8 cellular contexts compared by ENCODE assay signal in the genomic region with DNA sequence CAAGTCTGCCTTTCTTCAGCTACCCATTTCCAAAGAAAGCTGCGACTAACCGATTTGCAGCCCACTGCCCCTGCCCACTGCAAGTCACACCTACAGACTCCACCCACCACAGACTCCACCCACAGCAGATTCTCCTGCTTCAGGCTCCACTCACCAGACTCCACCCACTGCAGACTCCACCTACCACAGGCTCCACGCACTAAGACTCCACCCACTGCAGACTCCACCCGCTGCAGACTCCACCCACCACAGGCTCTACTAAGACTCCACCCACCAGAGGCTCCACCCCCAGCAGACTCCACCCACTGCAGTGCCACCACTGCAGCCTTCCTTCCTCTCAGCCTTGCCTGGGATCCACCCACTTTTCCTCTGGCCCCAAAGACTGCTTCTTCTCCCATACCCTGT. TPM values are rescaled to one million over a fixed set of nuclear protein-coding genes. Genes with fewer than 3 reads are reported as not detected.
DNase-seq lines count a peak whose midpoint lies in the region; ATAC-seq, FAIRE-seq and TF ChIP-seq lines count a peak whose summit lies in the region.

No MANE protein-coding gene starts in this region.

- H3K9me3 ChIP-seq in IMR-90 (ENCODE audit: control insufficient read depth, insufficient read depth, low read length): no peaks in the 10 kb centered on the region
- H3K9me3 ChIP-seq in iPS DF 6.9 (ENCODE audit: control insufficient read depth, insufficient read depth, low read length): no peaks in the 10 kb centered on the region

- no peak overlapping the region for H3K4ac ChIP-seq in IMR-90 (ENCODE audit: low read depth, low read length)

- H3K14ac ChIP-seq in IMR-90 (replicated peaks; ENCODE audit: low read depth, low read length): no peak overlapping the region

- no peaks in the 10 kb centered on the region for H3K79me1 ChIP-seq in IMR-90 (ENCODE audit: low read depth in 1 of 2, low read length in 2 of 2)

- H3K4me2 ChIP-seq in IMR-90 (ENCODE audit: low read depth, low read length): no peak overlapping the region

- BruUV-seq in IMR-90 (replicated peaks; lab: Mats Ljungman, UMichigan): no TSS peak

- no peak for TF ChIP-seq POLR2A in IMR-90 (IDR thresholded peaks at IDR 0.05; ENCODE audit: low read depth, low read length)
- no peak for TF ChIP-seq POLR2A in lower leg skin (IDR thresholded peaks at IDR 0.05)

- H2AFZ ChIP-seq in IMR-90 (replicated peaks; ENCODE audit: low read length, poor library complexity): peak overlapping the region; percentile 8

- no peak for TF ChIP-seq RAD21 in IMR-90 (IDR thresholded peaks at IDR 0.05; ENCODE audit: low read length)

- H3K36me3 ChIP-seq in IMR-90 (ENCODE audit: control insufficient read depth, insufficient read depth, low read length): no peaks in the 10 kb centered on the region
- H3K36me3 ChIP-seq in iPS DF 6.9 (ENCODE audit: control insufficient read depth, insufficient read depth, low read length): no peaks in the 10 kb centered on the region

- H4K91ac ChIP-seq in IMR-90 (ENCODE audit: insufficient read depth, low read depth, low read length): no peak overlapping the region

- ATAC-seq in IMR-90 (ENCODE audit: low read depth): peak; percentile 48; the same call in 1 of the 2 replicates
- peak; percentile 42 for ATAC-seq in stimulated activated naive CD8-positive, alpha-beta T cell treated with anti-CD3 and anti-CD28 coated beads, Interleukin-15, Interleukin-2, amounts not matched to agents 100 U/mL and 50 U/mL, for 24 hours

- TF ChIP-seq CTCF in IMR-90 (conservative IDR thresholded peaks at IDR 0.05; ENCODE audit: low read depth, low read length) (no peak), lower leg skin (IDR thresholded peaks at IDR 0.05) (no peak)

- POLR2A ChIA-PET in IMR-90 (lab: Charles Lee; ENCODE audit: unreplicated experiment): no interaction called here

- H3K27ac ChIP-seq in IMR-90 (ENCODE audit: insufficient read depth, low read length): no peak overlapping the region
- H3K27ac ChIP-seq in iPS DF 6.9 (ENCODE audit: low read length): no peak overlapping the region

- no peak overlapping the region for H3K56ac ChIP-seq in IMR-90 (ENCODE audit: extremely low read depth, insufficient read depth, low read length)

- H3K4me3 ChIP-seq in IMR-90 (ENCODE audit: insufficient read depth, low read depth, low read length): no peak overlapping the region
- no peak overlapping the region for H3K4me3 ChIP-seq in iPS DF 6.9 (ENCODE audit: low read length)
- H3K4me3 ChIP-seq in lower leg skin (ENCODE audit: low read depth, poor library complexity, severe bottlenecking): no peak overlapping the region

- H3K18ac ChIP-seq in IMR-90 (ENCODE audit: low read depth, low read length): no peak overlapping the region

- no peak overlapping the region for H4K8ac ChIP-seq in IMR-90 (ENCODE audit: low read depth in 2 of 2, low read length in 2 of 2)

- no peak overlapping the region for H2BK120ac ChIP-seq in IMR-90 (ENCODE audit: low read depth, low read length)

- H2BK15ac ChIP-seq in IMR-90 (ENCODE audit: low read depth, low read length): no peak overlapping the region

- CTCF ChIA-PET in IMR-90 (lab: Yijun Ruan, JAX): no interaction called here

- no peak overlapping the region for H2BK20ac ChIP-seq in IMR-90 (ENCODE audit: low read depth, low read length)

- peaks cover 43% of the 10 kb centered on the region for H3K27me3 ChIP-seq in IMR-90 (ENCODE audit: control insufficient read depth, insufficient read depth, low read length)
- no peaks in the 10 kb centered on the region for H3K27me3 ChIP-seq in iPS DF 6.9 (ENCODE audit: control insufficient read depth, insufficient read depth, low read length)

- H3K9me1 ChIP-seq in IMR-90 (ENCODE audit: insufficient read depth, low read length): no peaks in the 10 kb centered on the region

- dilution Hi-C loops in IMR-90 (cut with HindIII; ENCODE audit: low sequenced_read_pairs, unreplicated experiment): no loop called here

- H3K23ac ChIP-seq in IMR-90 (ENCODE audit: low read depth, low read length): no peak overlapping the region

- no peak overlapping the region for H3K9ac ChIP-seq in IMR-90 (ENCODE audit: low read depth, low read length)

- no peak overlapping the region for H4K5ac ChIP-seq in IMR-90 (ENCODE audit: low read depth, low read length)

- H2AK9ac ChIP-seq in IMR-90 (replicated peaks; ENCODE audit: low read depth, low read length, poor library complexity): no peak overlapping the region

- intact Hi-C loops in IMR-90 (cut with micrococcal nuclease): no loop called here
- intact Hi-C loops in lower leg skin (cut with DNase I; ENCODE audit: low total_unique reads): no loop called here

- in situ Hi-C loops in IMR-90 (cut with MboI; ENCODE audit: low sequenced_read_pairs): no loop called here

- H2BK5ac ChIP-seq in IMR-90 (ENCODE audit: low read depth, low read length, poor library complexity, severe bottlenecking): no peak overlapping the region

- no peak overlapping the region for H2AK5ac ChIP-seq in IMR-90 (ENCODE audit: low read depth, low read length)

- no peak for FAIRE-seq in GM18507 (lab: Jason Lieb, UNC)

- no CpG with 5 or more reads among the region's 4 CpGs for WGBS in IMR-90 (ENCODE audit: extremely low coverage in 2 of 2, insufficient read length in 1 of 2), 2 experiments
- no CpG with 5 or more reads among the region's 4 CpGs for WGBS in iPS DF 6.9 (ENCODE audit: insufficient coverage, insufficient read length)
- WGBS in lower leg skin, 2 donors: 49 to 54% methylated on average over 4 of the region's 4 CpGs

- peak; percentile 38 for DNase-seq in GM18507 (ENCODE audit: extremely low spot score, insufficient read length, low read depth)
- peak; percentile 3 for DNase-seq in IMR-90
- peak; percentile 17 for DNase-seq in activated T-cell treated with anti-CD3 and anti-CD28 coated beads for 24 hours (ENCODE audit: low read depth)
- DNase-seq in iPS DF 6.9 (ENCODE audit: low read depth, low spot score): peak; percentile 39
- DNase-seq in stimulated activated naive CD8-positive, alpha-beta T cell treated with anti-CD3 and anti-CD28 coated beads, Interleukin-15, Interleukin-2, amounts not matched to agents 100 U/mL and 50 U/mL, for 24 hours: peak; percentile 56
- no peak for DNase-seq in lower leg skin (ENCODE audit: low spot score in 2 of 2)
- DNase-seq in Kasumi-1 (lab: John Stamatoyannopoulos, UW): no peak
- DNase-seq in ureter (ENCODE audit: low spot score): no peak

- no peaks in the 10 kb centered on the region for H3K4me1 ChIP-seq in IMR-90 (ENCODE audit: control insufficient read depth, insufficient read depth, low read length)
- peaks cover 3% of the 10 kb centered on the region; the same call in 1 of the 2 replicates for H3K4me1 ChIP-seq in iPS DF 6.9 (ENCODE audit: control insufficient read depth, insufficient read depth, low read length)

- H4K20me1 ChIP-seq in IMR-90 (ENCODE audit: insufficient read depth, low read length): no peaks in the 10 kb centered on the region

TF ChIP-seq in IMR-90, 13 proteins besides CTCF, POLR2A, EP300 and RAD21:
- no peak for TF ChIP-seq RFX5 (IDR thresholded peaks at IDR 0.05; ENCODE audit: low read depth, low read length)
- TF ChIP-seq, protein P1, sequence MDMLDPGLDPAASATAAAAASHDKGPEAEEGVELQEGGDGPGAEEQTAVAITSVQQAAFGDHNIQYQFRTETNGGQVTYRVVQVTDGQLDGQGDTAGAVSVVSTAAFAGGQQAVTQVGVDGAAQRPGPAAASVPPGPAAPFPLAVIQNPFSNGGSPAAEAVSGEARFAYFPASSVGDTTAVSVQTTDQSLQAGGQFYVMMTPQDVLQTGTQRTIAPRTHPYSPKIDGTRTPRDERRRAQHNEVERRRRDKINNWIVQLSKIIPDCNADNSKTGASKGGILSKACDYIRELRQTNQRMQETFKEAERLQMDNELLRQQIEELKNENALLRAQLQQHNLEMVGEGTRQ (IDR thresholded peaks at IDR 0.05; ENCODE audit: low read depth, low read length): no peak
- no peak for TF ChIP-seq CHD1 (IDR thresholded peaks at IDR 0.05; ENCODE audit: low read depth, low read length)
- no peak for TF ChIP-seq RCOR1 (IDR thresholded peaks at IDR 0.05; ENCODE audit: insufficient replicate concordance, low read length)
- TF ChIP-seq FOS (IDR thresholded peaks at IDR 0.05; ENCODE audit: low read depth, low read length): no peak
- no peak for TF ChIP-seq MAFK (IDR thresholded peaks at IDR 0.05; ENCODE audit: low read depth, low read length)
- TF ChIP-seq, protein P2, sequence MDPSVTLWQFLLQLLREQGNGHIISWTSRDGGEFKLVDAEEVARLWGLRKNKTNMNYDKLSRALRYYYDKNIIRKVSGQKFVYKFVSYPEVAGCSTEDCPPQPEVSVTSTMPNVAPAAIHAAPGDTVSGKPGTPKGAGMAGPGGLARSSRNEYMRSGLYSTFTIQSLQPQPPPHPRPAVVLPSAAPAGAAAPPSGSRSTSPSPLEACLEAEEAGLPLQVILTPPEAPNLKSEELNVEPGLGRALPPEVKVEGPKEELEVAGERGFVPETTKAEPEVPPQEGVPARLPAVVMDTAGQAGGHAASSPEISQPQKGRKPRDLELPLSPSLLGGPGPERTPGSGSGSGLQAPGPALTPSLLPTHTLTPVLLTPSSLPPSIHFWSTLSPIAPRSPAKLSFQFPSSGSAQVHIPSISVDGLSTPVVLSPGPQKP (IDR thresholded peaks at IDR 0.05; ENCODE audit: borderline replicate concordance, low read depth, low read length): no peak
- TF ChIP-seq NFE2L2 (IDR thresholded peaks at IDR 0.05; ENCODE audit: low read depth, low read length): no peak
- no peak for TF ChIP-seq BHLHE40 (IDR thresholded peaks at IDR 0.05; ENCODE audit: low read depth, low read length)
- TF ChIP-seq SMC3 (IDR thresholded peaks at IDR 0.05; ENCODE audit: low read depth, low read length): no peak

RNA-seq across cellular contexts. Expression of a gene that starts 41.3 kb away (rescaled TPM):
- total RNA-seq in IMR-90 (2012; rRNA removed): under 0.01 TPM in 2 replicates
- 0.07 and 0.10 TPM in 2 replicates for polyA plus RNA-seq in IMR-90 (2012; rRNA removed)
- 0.05 and 0.08 TPM in 2 replicates for polyA plus RNA-seq in IMR-90 (2012; cell fraction: cytosol; rRNA removed)
- polyA plus RNA-seq in IMR-90 (2012; cell fraction: nucleus; rRNA removed; ENCODE audit: low replicate concordance): 0.08 TPM in 2 replicates
- 10 to 100 TPM; 10.6 to 31.7 (median 20.3) TPM for total RNA-seq in lower leg skin
- total RNA-seq in ureter: 8.5 TPM

Comparison
In these comparisons a context has a peak if more than half of its experiments do, and no peak if none do; other contexts are left out.
1. DNase-seq: peak in GM18507 (single experiment), IMR-90 (single experiment), activated T-cell treated with anti-CD3 and anti-CD28 coated beads for 24 hours (single experiment), iPS DF 6.9 (single experiment) and stimulated activated naive CD8-positive, alpha-beta T cell treated with anti-CD3 and anti-CD28 coated beads, Interleukin-15, Interleukin-2, amounts not matched to agents 100 U/mL and 50 U/mL, for 24 hours (single experiment); none in lower leg skin (0 of 2), Kasumi-1 (0 of 2) and ureter (single experiment).